Comparison of ENCODE assay signal across 26 cellular contexts in the genomic region with DNA sequence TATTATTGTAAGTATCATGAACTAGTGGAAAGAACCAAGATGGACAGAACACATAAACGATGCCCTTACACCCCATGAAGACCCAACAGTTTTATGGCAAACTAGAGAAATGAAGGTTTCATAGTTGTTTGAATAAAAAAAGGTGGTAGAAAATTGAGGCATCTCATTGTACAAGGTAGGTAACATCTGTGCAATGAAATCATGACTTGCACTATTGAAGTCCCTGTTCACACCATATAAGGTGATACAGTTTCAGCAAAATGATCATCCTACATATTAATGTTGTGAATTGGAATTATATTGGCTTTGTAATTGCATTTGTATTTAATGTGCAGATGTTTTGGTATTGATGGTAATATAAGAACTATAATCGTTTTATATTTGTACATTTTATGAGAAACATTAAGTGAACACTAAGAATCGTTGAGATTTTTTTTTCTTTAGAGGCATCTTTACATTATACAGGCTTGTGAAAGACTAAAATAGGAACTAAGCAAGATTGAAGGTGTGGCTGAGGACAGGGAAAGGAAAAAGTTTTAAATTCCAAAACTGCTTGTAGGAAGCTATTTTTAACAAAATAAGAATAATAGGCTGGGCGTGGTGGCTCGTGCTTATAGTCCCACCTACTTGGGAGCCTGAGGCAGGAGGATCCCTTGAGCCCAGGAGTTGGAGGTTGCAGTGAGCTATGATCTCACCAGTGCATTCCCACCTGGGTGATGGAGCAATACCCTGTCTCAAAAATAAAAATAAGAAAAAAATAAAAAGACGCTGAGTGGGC. TPM values are rescaled to one million over a fixed set of nuclear protein-coding genes. Genes with fewer than 3 reads are reported as not detected.
"Had no signal": no experiment of that assay in that cellular context is flagged by ENCODE, and none has a peak within 500 bp of the region (broad histone marks: within the 10 kb centered on the region; RNA-seq: fewer than 3 reads in every experiment).

No MANE protein-coding gene starts in this region.

- H3K9me3 Mint-ChIP-seq: effector memory CD8-positive, alpha-beta T cell; immature natural killer cell; naive B cell; natural killer cell treated with Interleukin-12 subunit alpha and Interleukin-12 subunit beta and Interleukin-15 and Interleukin-18, amount 100 ng/mL, for 72 hours; stimulated activated naive B cell treated with anti-CD40 and anti-IgM and Interleukin-4, amounts not matched to agents 10 μg/mL and 1 μg/mL and 100 μg/mL, for 72 hours; stimulated activated naive CD8-positive, alpha-beta T cell treated with anti-CD3 and anti-CD28 coated beads, Interleukin-15, Interleukin-2, amounts not matched to agents 100 ng/mL and 50 ng/mL, for 24 hours had no signal

- H3K27me3 Mint-ChIP-seq: stimulated activated naive B cell treated with anti-CD40 and anti-IgM and Interleukin-4, amounts not matched to agents 10 μg/mL and 1 μg/mL and 100 μg/mL, for 72 hours; stimulated activated naive CD8-positive, alpha-beta T cell treated with anti-CD3 and anti-CD28 coated beads, Interleukin-15, Interleukin-2, amounts not matched to agents 100 ng/mL and 50 ng/mL, for 24 hours had no signal

- H3K4me3 Mint-ChIP-seq: effector memory CD8-positive, alpha-beta T cell; immature natural killer cell; mesothelial cell of epicardium; naive B cell; natural killer cell treated with Interleukin-12 subunit alpha and Interleukin-12 subunit beta and Interleukin-15 and Interleukin-18, amount 100 ng/mL, for 72 hours; stimulated activated naive B cell treated with anti-CD40 and anti-IgM and Interleukin-4, amounts not matched to agents 10 μg/mL and 1 μg/mL and 100 μg/mL, for 72 hours; stimulated activated naive CD8-positive, alpha-beta T cell treated with anti-CD3 and anti-CD28 coated beads, Interleukin-15, Interleukin-2, amounts not matched to agents 100 ng/mL and 50 ng/mL, for 24 hours had no signal

- H3K4me1 Mint-ChIP-seq: immature natural killer cell had no signal

- DNase-seq: cortex of kidney; effector memory CD8-positive, alpha-beta T cell; erythroblast; esophagus squamous epithelium; foreskin melanocyte; glutamatergic neuron; hypothalamus; immature natural killer cell; left ventricle myocardium superior; lower lobe of right lung; mucosa of descending colon; naive B cell; nucleus accumbens; right cardiac atrium; small intestine; stimulated activated CD4-positive, alpha-beta T cell treated with anti-CD3 and anti-CD28 coated beads, Interleukin-15, amount 100 ng/mL, for 24 hours; stimulated activated CD4-positive, alpha-beta T cell treated with anti-CD3 and anti-CD28 coated beads, Interleukin-2, amount 100 ng/mL, for 48 hours; stimulated activated naive B cell treated with anti-CD40 and anti-IgM and Interleukin-4, amounts not matched to agents 10 μg/mL and 1 μg/mL and 100 μg/mL, for 72 hours; transverse colon had no signal

- H3K27me3 ChIP-seq: esophagus squamous epithelium, suprapubic skin, transverse colon had no signal

- ATAC-seq: effector memory CD8-positive, alpha-beta T cell; left ventricle myocardium superior; lower lobe of right lung; mucosa of descending colon; right cardiac atrium; stimulated activated naive B cell treated with anti-CD40 and anti-IgM and Interleukin-4, amounts not matched to agents 10 μg/mL and 1 μg/mL and 100 μg/mL, for 72 hours had no signal

- H3K4me1 ChIP-seq: esophagus squamous epithelium had no signal

- H3K27ac ChIP-seq: esophagus squamous epithelium, lower lobe of right lung, suprapubic skin, transverse colon had no signal

- H3K4me3 ChIP-seq: esophagus squamous epithelium, lower lobe of right lung, mucosa of descending colon, prostate gland, suprapubic skin, transverse colon had no signal

- H3K36me3 ChIP-seq: esophagus squamous epithelium, lower lobe of right lung, prostate gland, suprapubic skin, transverse colon had no signal

- H3K36me3 Mint-ChIP-seq: immature natural killer cell; naive B cell; natural killer cell treated with Interleukin-12 subunit alpha and Interleukin-12 subunit beta and Interleukin-15 and Interleukin-18, amount 100 ng/mL, for 72 hours; stimulated activated naive B cell treated with anti-CD40 and anti-IgM and Interleukin-4, amounts not matched to agents 10 μg/mL and 1 μg/mL and 100 μg/mL, for 72 hours had no signal

- FAIRE-seq: endometrium, keratinocyte, small intestine had no signal

- H3K27ac Mint-ChIP-seq: effector memory CD8-positive, alpha-beta T cell; immature natural killer cell; mesothelial cell of epicardium; natural killer cell treated with Interleukin-12 subunit alpha and Interleukin-12 subunit beta and Interleukin-15 and Interleukin-18, amount 100 ng/mL, for 72 hours; stimulated activated naive B cell treated with anti-CD40 and anti-IgM and Interleukin-4, amounts not matched to agents 10 μg/mL and 1 μg/mL and 100 μg/mL, for 72 hours; stimulated activated naive CD8-positive, alpha-beta T cell treated with anti-CD3 and anti-CD28 coated beads, Interleukin-15, Interleukin-2, amounts not matched to agents 100 ng/mL and 50 ng/mL, for 24 hours had no signal

- H3K9me3 ChIP-seq: esophagus squamous epithelium, lower lobe of right lung, mucosa of descending colon, prostate gland, suprapubic skin, transverse colon had no signal

RNA-seq across cellular contexts. Expression of a gene that starts 48.5 kb away (rescaled TPM):
- total RNA-seq: natural killer cell treated with Interleukin-12 subunit alpha and Interleukin-12 subunit beta and Interleukin-15 and Interleukin-18, amount 100 ng/mL, for 72 hours had no signal
- polyA plus RNA-seq: immature natural killer cell had no signal
